13 cellular contexts compared by ENCODE assay signal in the genomic region with DNA sequence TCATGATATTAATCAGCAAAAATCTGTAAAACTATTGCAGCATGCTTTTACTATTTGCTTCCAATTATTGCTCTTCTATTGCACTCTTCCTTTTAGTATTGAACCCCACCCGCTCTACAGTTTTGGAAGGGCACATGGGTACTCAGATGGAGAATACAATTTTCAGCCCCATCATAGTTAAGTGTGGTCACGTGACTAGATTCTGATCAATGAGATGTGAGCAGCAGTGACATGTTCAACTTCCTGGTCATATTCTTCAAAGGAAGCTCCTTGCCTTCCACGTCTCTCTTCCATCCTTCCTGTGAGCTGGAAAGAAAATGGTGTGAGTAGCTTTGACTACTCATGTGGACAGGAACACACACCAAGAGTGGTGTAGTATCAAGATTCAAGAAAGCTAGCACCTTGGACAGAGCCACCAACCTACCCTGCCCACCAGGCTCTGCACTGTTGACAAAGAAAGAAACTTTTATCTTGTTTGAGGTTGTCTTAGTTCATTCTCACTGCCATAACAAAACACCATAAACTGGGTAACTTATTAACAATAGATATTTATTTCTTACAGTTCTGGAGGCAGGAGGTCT. TPM values are rescaled to one million over a fixed set of nuclear protein-coding genes. Genes with fewer than 3 reads are reported as not detected.
DNase-seq lines count a peak whose midpoint lies in the region; ATAC-seq and TF ChIP-seq lines count a peak whose summit lies in the region.
"Had no signal": no experiment of that assay in that cellular context is flagged by ENCODE, and none has a peak within 500 bp of the region (broad histone marks: within the 10 kb centered on the region; RNA-seq: fewer than 3 reads in every experiment).

No MANE protein-coding gene starts in this region.

- H2AK9ac ChIP-seq in IMR-90 (replicated peaks; ENCODE audit: low read depth, low read length, poor library complexity) = no peak overlapping the region

- H3K27ac Mint-ChIP-seq in HFFc6 = no peak overlapping the region
- H3K27ac Mint-ChIP-seq: B cell; stimulated activated naive CD8-positive, alpha-beta T cell treated with anti-CD3 and anti-CD28 coated beads, Interleukin-15, Interleukin-2, amounts not matched to agents 100 ng/mL and 50 ng/mL, for 24 hours had no signal

- H3K9me1 ChIP-seq in IMR-90 (ENCODE audit: insufficient read depth, low read length) = no peaks in the 10 kb centered on the region

- H3K56ac ChIP-seq in IMR-90 (ENCODE audit: extremely low read depth, insufficient read depth, low read length) = no peak overlapping the region

- ATAC-seq in IMR-90 (ENCODE audit: low read depth) (0 out of 2 replicates have a peak, but pooled peaks have one; percentile 21), GM21423 (IDR thresholded peaks at IDR 0.05; ENCODE audit: unreplicated experiment) (no peak), GM18870 (IDR thresholded peaks at IDR 0.05; ENCODE audit: unreplicated experiment) (no peak)

- CTCF ChIA-PET in IMR-90 (lab: Yijun Ruan, JAX) = no interaction called here

- TF ChIP-seq POLR2A in IMR-90 (IDR thresholded peaks at IDR 0.05; ENCODE audit: low read depth, low read length) = no peak

- H3K23ac ChIP-seq in IMR-90 (ENCODE audit: low read depth, low read length) = no peak overlapping the region

- H3K4me1 Mint-ChIP-seq in HFFc6 (ENCODE audit: low read depth) = no peaks in the 10 kb centered on the region

- H3K9ac ChIP-seq in IMR-90 (ENCODE audit: low read depth, low read length) = no peak overlapping the region

- in situ Hi-C loops in IMR-90 (cut with MboI; ENCODE audit: low sequenced_read_pairs) = no loop called here

- TF ChIP-seq CTCF in IMR-90 (conservative IDR thresholded peaks at IDR 0.05; ENCODE audit: low read depth, low read length) (no peak), HFFc6 (IDR thresholded peaks at IDR 0.05) (no peak)

- POLR2A ChIA-PET in IMR-90 (lab: Charles Lee; ENCODE audit: unreplicated experiment) = no interaction called here

- DNase-seq in Daoy (ENCODE audit: low read depth) (peak; percentile 6), IMR-90 (peak; percentile 12), astrocyte of the hippocampus (ENCODE audit: low read depth, low spot score) (peak; percentile 61), kidney tubule cell (ENCODE audit: low spot score) (peak; percentile 20), HFFc6 (no peak)
- DNase-seq in stimulated activated naive CD4-positive, alpha-beta T cell (lab: John Stamatoyannopoulos, UW) = no peak
- DNase-seq: NCI-H1694, NCI-H526, right lobe of liver had no signal

- no peak for TF ChIP-seq RAD21 in IMR-90 (IDR thresholded peaks at IDR 0.05; ENCODE audit: low read length)

- peaks cover 27% of the 10 kb centered on the region for H3K9me3 Mint-ChIP-seq in HFFc6
- H3K9me3 Mint-ChIP-seq: stimulated activated naive CD8-positive, alpha-beta T cell treated with anti-CD3 and anti-CD28 coated beads, Interleukin-15, Interleukin-2, amounts not matched to agents 100 ng/mL and 50 ng/mL, for 24 hours had no signal

- no peak overlapping the region for H2AFZ ChIP-seq in IMR-90 (replicated peaks; ENCODE audit: low read length, poor library complexity)

- no peak overlapping the region for H3K4me2 ChIP-seq in IMR-90 (ENCODE audit: low read depth, low read length)

- 100% methylated on average over 1 of the region's 3 CpGs; no CpG with 5 or more reads in 1 of the 2 experiments for WGBS in IMR-90 (ENCODE audit: extremely low coverage in 2 of 2, insufficient read length in 1 of 2), 2 experiments

- H3K27me3 Mint-ChIP-seq in HFFc6 (ENCODE audit: insufficient read depth) = peaks cover 7% of the 10 kb centered on the region

- no peak overlapping the region for H3K27ac ChIP-seq in IMR-90 (ENCODE audit: insufficient read depth, low read length)
- H3K27ac ChIP-seq: right lobe of liver had no signal

- H3K4me3 ChIP-seq in IMR-90 (ENCODE audit: insufficient read depth, low read depth, low read length) = no peak overlapping the region
- H3K4me3 ChIP-seq: right lobe of liver had no signal

- intact Hi-C loops in IMR-90 (cut with micrococcal nuclease) = no loop called here

- no peak overlapping the region for H4K5ac ChIP-seq in IMR-90 (ENCODE audit: low read depth, low read length)

- no TSS peak for BruUV-seq in IMR-90 (replicated peaks; lab: Mats Ljungman, UMichigan)

- no peak overlapping the region for H4K91ac ChIP-seq in IMR-90 (ENCODE audit: insufficient read depth, low read depth, low read length)

- no peaks in the 10 kb centered on the region for H4K20me1 ChIP-seq in IMR-90 (ENCODE audit: insufficient read depth, low read length)

- no peak overlapping the region for H2AK5ac ChIP-seq in IMR-90 (ENCODE audit: low read depth, low read length)

- no peak overlapping the region for H3K18ac ChIP-seq in IMR-90 (ENCODE audit: low read depth, low read length)

- H4K8ac ChIP-seq in IMR-90 (ENCODE audit: low read depth in 2 of 2, low read length in 2 of 2) = no peak overlapping the region

- no peaks in the 10 kb centered on the region for H3K79me1 ChIP-seq in IMR-90 (ENCODE audit: low read depth in 1 of 2, low read length in 2 of 2)

- H2BK20ac ChIP-seq in IMR-90 (ENCODE audit: low read depth, low read length) = no peak overlapping the region

- no peak overlapping the region for H3K4ac ChIP-seq in IMR-90 (ENCODE audit: low read depth, low read length)

- no peaks in the 10 kb centered on the region for H3K36me3 ChIP-seq in IMR-90 (ENCODE audit: control insufficient read depth, insufficient read depth, low read length)
- H3K36me3 ChIP-seq: right lobe of liver had no signal

- H3K4me1 ChIP-seq in IMR-90 (ENCODE audit: control insufficient read depth, insufficient read depth, low read length) = peaks cover 3% of the 10 kb centered on the region

- H2BK120ac ChIP-seq in IMR-90 (ENCODE audit: low read depth, low read length) = no peak overlapping the region

- H3K14ac ChIP-seq in IMR-90 (replicated peaks; ENCODE audit: low read depth, low read length) = no peak overlapping the region

- no peak overlapping the region for H3K4me3 Mint-ChIP-seq in HFFc6
- H3K4me3 Mint-ChIP-seq: B cell; stimulated activated naive CD8-positive, alpha-beta T cell treated with anti-CD3 and anti-CD28 coated beads, Interleukin-15, Interleukin-2, amounts not matched to agents 100 ng/mL and 50 ng/mL, for 24 hours had no signal

- H2BK15ac ChIP-seq in IMR-90 (ENCODE audit: low read depth, low read length) = no peak overlapping the region

- H3K36me3 Mint-ChIP-seq in HFFc6 (ENCODE audit: low read depth) = no peaks in the 10 kb centered on the region

- H3K9me3 ChIP-seq in IMR-90 (ENCODE audit: control insufficient read depth, insufficient read depth, low read length) = no peaks in the 10 kb centered on the region
- H3K9me3 ChIP-seq: right lobe of liver had no signal

- no peak overlapping the region for H2BK5ac ChIP-seq in IMR-90 (ENCODE audit: low read depth, low read length, poor library complexity, severe bottlenecking)

- H3K27me3 ChIP-seq in IMR-90 (ENCODE audit: control insufficient read depth, insufficient read depth, low read length) = peaks cover 16% of the 10 kb centered on the region
- H3K27me3 ChIP-seq: right lobe of liver had no signal

- dilution Hi-C loops in IMR-90 (cut with HindIII; ENCODE audit: low sequenced_read_pairs, unreplicated experiment) = no loop called here

TF ChIP-seq in IMR-90, 13 proteins besides CTCF, POLR2A, EP300 and RAD21:
- no peak for TF ChIP-seq MXI1 (IDR thresholded peaks at IDR 0.05; ENCODE audit: borderline replicate concordance, low read depth, low read length)
- no peak for TF ChIP-seq RFX5 (IDR thresholded peaks at IDR 0.05; ENCODE audit: low read depth, low read length)
- TF ChIP-seq CEBPB (IDR thresholded peaks at IDR 0.05; ENCODE audit: low read depth, low read length) = no peak
- no peak for TF ChIP-seq RCOR1 (IDR thresholded peaks at IDR 0.05; ENCODE audit: insufficient replicate concordance, low read length)
- TF ChIP-seq, protein P1, sequence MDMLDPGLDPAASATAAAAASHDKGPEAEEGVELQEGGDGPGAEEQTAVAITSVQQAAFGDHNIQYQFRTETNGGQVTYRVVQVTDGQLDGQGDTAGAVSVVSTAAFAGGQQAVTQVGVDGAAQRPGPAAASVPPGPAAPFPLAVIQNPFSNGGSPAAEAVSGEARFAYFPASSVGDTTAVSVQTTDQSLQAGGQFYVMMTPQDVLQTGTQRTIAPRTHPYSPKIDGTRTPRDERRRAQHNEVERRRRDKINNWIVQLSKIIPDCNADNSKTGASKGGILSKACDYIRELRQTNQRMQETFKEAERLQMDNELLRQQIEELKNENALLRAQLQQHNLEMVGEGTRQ (IDR thresholded peaks at IDR 0.05; ENCODE audit: low read depth, low read length) = no peak
- no peak for TF ChIP-seq NFE2L2 (IDR thresholded peaks at IDR 0.05; ENCODE audit: low read depth, low read length)
- TF ChIP-seq, protein P2, sequence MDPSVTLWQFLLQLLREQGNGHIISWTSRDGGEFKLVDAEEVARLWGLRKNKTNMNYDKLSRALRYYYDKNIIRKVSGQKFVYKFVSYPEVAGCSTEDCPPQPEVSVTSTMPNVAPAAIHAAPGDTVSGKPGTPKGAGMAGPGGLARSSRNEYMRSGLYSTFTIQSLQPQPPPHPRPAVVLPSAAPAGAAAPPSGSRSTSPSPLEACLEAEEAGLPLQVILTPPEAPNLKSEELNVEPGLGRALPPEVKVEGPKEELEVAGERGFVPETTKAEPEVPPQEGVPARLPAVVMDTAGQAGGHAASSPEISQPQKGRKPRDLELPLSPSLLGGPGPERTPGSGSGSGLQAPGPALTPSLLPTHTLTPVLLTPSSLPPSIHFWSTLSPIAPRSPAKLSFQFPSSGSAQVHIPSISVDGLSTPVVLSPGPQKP (IDR thresholded peaks at IDR 0.05; ENCODE audit: borderline replicate concordance, low read depth, low read length) = no peak

RNA-seq across cellular contexts. Expression of a gene that starts 3.7 kb away (rescaled TPM):
- 0.06 TPM in 1 of 2 replicates, not detected in the other for total RNA-seq in Daoy (2014; rRNA removed; shearing (Covaris generic))
- total RNA-seq in IMR-90 (2012; rRNA removed) = under 0.01 TPM in 2 replicates
- 0.01 TPM in 1 of 2 replicates, not detected in the other for polyA plus RNA-seq in IMR-90 (2012; rRNA removed)
- polyA plus RNA-seq in IMR-90 (2012; cell fraction: cytosol; rRNA removed) = not detected in 2 replicates
- polyA plus RNA-seq in IMR-90 (2012; cell fraction: nucleus; rRNA removed; ENCODE audit: low replicate concordance) = 0.01 TPM in 1 of 2 replicates, not detected in the other
- under 1 TPM in 2 of 6 experiments, not detected in 4; 0.02 to 0.03 TPM for total RNA-seq in HFFc6 (2021; fragmentation: NEBNext Ultra II Directional; extraction: Animal tissue kit (Norgen Biotek cat#: 25700))
- total RNA-seq: B cell had no signal

Comparison
In these comparisons a context has a peak if more than half of its experiments do, and no peak if none do; other contexts are left out.
1. DNase-seq: peak in Daoy (single experiment), IMR-90 (single experiment), astrocyte of the hippocampus (single experiment) and kidney tubule cell (single experiment); none in HFFc6 (single experiment) and stimulated activated naive CD4-positive, alpha-beta T cell (0 of 6).